ENCODE assay signal across 8 cellular contexts in genomic region chr22:41285441-41285819, GRCh38. TPM values are rescaled to one million over a fixed set of nuclear protein-coding genes. Genes with fewer than 3 reads are reported as not detected.
DNase-seq lines count a peak whose midpoint lies in the region; ATAC-seq, FAIRE-seq and TF ChIP-seq lines count a peak whose summit lies in the region.

No MANE protein-coding gene starts in this region.

- H3K9me3 ChIP-seq in OCI-LY7 (ENCODE audit: low read length), result no peaks in the 10 kb centered on the region

- H3K36me3 ChIP-seq in OCI-LY7 (ENCODE audit: insufficient read depth, low read length), result peaks cover 46% of the 10 kb centered on the region

- BruUV-seq in OCI-LY7 (replicated peaks; lab: Mats Ljungman, UMichigan), result no TSS peak

- DNase-seq in GM12891 (ENCODE audit: insufficient read length, low spot score) (peak; percentile 69), OCI-LY7 (ENCODE audit: low spot score) (peak; percentile 58), fibroblast of gingiva (ENCODE audit: low read depth) (peak; percentile 82), natural killer cell (peak; percentile 70)
- peak; percentile 90 to 93 for DNase-seq in activated T-cell treated with anti-CD3 and anti-CD28 coated beads, Interleukin-2, amount 50 U/mL, for 48 hours
- DNase-seq in stimulated activated naive B cell treated with anti-CD40 and anti-IgM and Interleukin-4, amounts not matched to agents 10 μg/mL and 1 μg/mL and 100 μg/mL, for 72 hours, result peak; percentile 78

- peak overlapping the region; percentile 70 for H3K27ac ChIP-seq in OCI-LY7 (ENCODE audit: low read depth, low read length, poor library complexity, severe bottlenecking)

- no peaks in the 10 kb centered on the region for H3K27me3 Mint-ChIP-seq in natural killer cell (ENCODE audit: low read depth in 2 of 2)
- no peaks in the 10 kb centered on the region for H3K27me3 Mint-ChIP-seq in stimulated activated naive B cell treated with anti-CD40 and anti-IgM and Interleukin-4, amounts not matched to agents 10 μg/mL and 1 μg/mL and 100 μg/mL, for 72 hours

- H3K79me2 ChIP-seq in OCI-LY7 (ENCODE audit: insufficient read depth, low read depth, low read length), result peaks cover 50% of the 10 kb centered on the region

- TF ChIP-seq CTCF in OCI-LY7 (conservative IDR thresholded peaks at IDR 0.05; ENCODE audit: low read length), result no peak
- TF ChIP-seq CTCF in natural killer cell (IDR thresholded peaks at IDR 0.05), result no peak

- peak overlapping the region; percentile 93 for H3K4me3 Mint-ChIP-seq in natural killer cell
- peak overlapping the region; percentile 91 for H3K4me3 Mint-ChIP-seq in stimulated activated naive B cell treated with anti-CD40 and anti-IgM and Interleukin-4, amounts not matched to agents 10 μg/mL and 1 μg/mL and 100 μg/mL, for 72 hours

- peak overlapping the region; percentile 57; the same call in 1 of the 2 replicates for H2AFZ ChIP-seq in OCI-LY7 (ENCODE audit: low read length)

- no peaks in the 10 kb centered on the region for H3K9me2 ChIP-seq in OCI-LY7 (ENCODE audit: insufficient read depth, low read length)

- peak overlapping the region; percentile 92 for H3K4me2 ChIP-seq in OCI-LY7 (ENCODE audit: low read length)

- H3K36me3 Mint-ChIP-seq in natural killer cell, result no peaks in the 10 kb centered on the region
- peaks cover 10 to 17% of the 10 kb centered on the region in 2 donors for H3K36me3 Mint-ChIP-seq in stimulated activated naive B cell treated with anti-CD40 and anti-IgM and Interleukin-4, amounts not matched to agents 10 μg/mL and 1 μg/mL and 100 μg/mL, for 72 hours

- no peaks in the 10 kb centered on the region for H3K9me3 Mint-ChIP-seq in natural killer cell
- H3K9me3 Mint-ChIP-seq in stimulated activated naive B cell treated with anti-CD40 and anti-IgM and Interleukin-4, amounts not matched to agents 10 μg/mL and 1 μg/mL and 100 μg/mL, for 72 hours, result no peaks in the 10 kb centered on the region

- CTCF ChIA-PET in OCI-LY7 (lab: Charles Lee; ENCODE audit: unreplicated experiment), result no interaction called here

- no peak for TF ChIP-seq POLR2A in GM12891 (IDR thresholded peaks at IDR 0.05; ENCODE audit: low read depth, low read length)

- peaks cover 27% of the 10 kb centered on the region for H3K4me1 ChIP-seq in OCI-LY7 (ENCODE audit: insufficient read depth, low read length, poor library complexity, severe bottlenecking)

- peak; percentile 3 for ATAC-seq in HG03108 (IDR thresholded peaks at IDR 0.05; ENCODE audit: unreplicated experiment)
- peak; percentile 32 to 61 (median 42) for ATAC-seq in natural killer cell
- peak; percentile 44 to 53 for ATAC-seq in stimulated activated naive B cell treated with anti-CD40 and anti-IgM and Interleukin-4, amounts not matched to agents 10 μg/mL and 1 μg/mL and 100 μg/mL, for 72 hours (replicated peaks)
- ATAC-seq in GM21423 (IDR thresholded peaks at IDR 0.05; ENCODE audit: unreplicated experiment), result no peak

- H3K4me1 Mint-ChIP-seq in natural killer cell, result peaks cover 27 to 42% of the 10 kb centered on the region in 2 donors
- peaks cover 11 to 23% of the 10 kb centered on the region in 2 donors for H3K4me1 Mint-ChIP-seq in stimulated activated naive B cell treated with anti-CD40 and anti-IgM and Interleukin-4, amounts not matched to agents 10 μg/mL and 1 μg/mL and 100 μg/mL, for 72 hours

- H4K20me1 ChIP-seq in OCI-LY7 (ENCODE audit: insufficient read depth, low read length), result peaks cover 5% of the 10 kb centered on the region; the same call in 1 of the 2 replicates

- intact Hi-C loops in OCI-LY7 (cut with micrococcal nuclease; ENCODE audit: unreplicated experiment), result loop anchor here (5.0 kb wide), 1 partner anchor 162 kb away; the partner anchor contains the start of gene TOB2
- intact Hi-C loops in natural killer cell (cut with micrococcal nuclease), result loop anchor here (1.0 to 10.0 kb wide), 2 partner anchors 81 to 96 kb away; partner anchors contain the start of genes L3MBTL2 and TEF

- peak overlapping the region; percentile 95 for H3K4me3 ChIP-seq in OCI-LY7 (ENCODE audit: low read depth, low read length, poor library complexity, severe bottlenecking)

- POLR2A ChIA-PET in OCI-LY7 (lab: Charles Lee), result interaction anchor here (1.5 to 1.7 kb wide), 2 partner anchors 16 to 48 kb away, joined by 3 to 7 read pairs; partner anchors contain the start of gene ZC3H7B

- H3K27ac Mint-ChIP-seq in natural killer cell, result peak overlapping the region; percentile 96
- H3K27ac Mint-ChIP-seq in stimulated activated naive B cell treated with anti-CD40 and anti-IgM and Interleukin-4, amounts not matched to agents 10 μg/mL and 1 μg/mL and 100 μg/mL, for 72 hours, result peak overlapping the region; percentile 96

- FAIRE-seq in GM12891 (lab: Jason Lieb, UNC), result peak; percentile 73

TF ChIP-seq in GM12891, 5 proteins besides CTCF, POLR2A, EP300 and RAD21:
- TF ChIP-seq POLR2AphosphoS5 (IDR thresholded peaks at IDR 0.05; ENCODE audit: low read depth, low read length) (peak; percentile 44; the same call in 1 of the 2 replicates), PAX5 (IDR thresholded peaks at IDR 0.05; ENCODE audit: insufficient read depth, low read length, severe bottlenecking) (no peak), TAF1 (IDR thresholded peaks at IDR 0.05; ENCODE audit: low read depth, low read length) (peak; percentile 47; the same call in 1 of the 2 replicates), POU2F2 (IDR thresholded peaks at IDR 0.05; ENCODE audit: low read depth, low read length) (peak; percentile 85; the same call in 1 of the 2 replicates), SPI1 (IDR thresholded peaks at IDR 0.05; ENCODE audit: low read depth, low read length) (no peak)

RNA-seq across cellular contexts. Expression of gene RANGAP1, which starts 0.6 kb away (rescaled TPM):
- polyA plus RNA-seq in GM12891 (2012; ENCODE audit: low read depth, missing spikeins), result 48.9 TPM
- total RNA-seq in OCI-LY7 (2014; rRNA removed; shearing (Covaris generic)), result 81.7 and 108 TPM in 2 replicates
- 119 and 128 TPM in 2 replicates for total RNA-seq in OCI-LY7 (2022)
- total RNA-seq in natural killer cell, result 10 to 100 TPM; 44.0 to 54.2 (median 54.0) TPM

RNA-seq across cellular contexts. Expression of gene ZC3H7B, which starts 15.9 kb away (rescaled TPM):
- 23.7 TPM for polyA plus RNA-seq in GM12891 (2012; ENCODE audit: low read depth, missing spikeins)
- 42.4 and 46.7 TPM in 2 replicates for total RNA-seq in OCI-LY7 (2014; rRNA removed; shearing (Covaris generic))
- total RNA-seq in OCI-LY7 (2022) (55.1 and 56.3 TPM in 2 replicates), natural killer cell (10 to 100 TPM; 33.9 to 40.3 (median 38.3) TPM)

RNA-seq across cellular contexts. Expression of gene CHADL, which starts 44.7 kb away (rescaled TPM):
- polyA plus RNA-seq in GM12891 (2012; ENCODE audit: low read depth, missing spikeins), result not detected
- total RNA-seq in OCI-LY7 (2014; rRNA removed; shearing (Covaris generic)), result 0.26 and 0.60 TPM in 2 replicates
- 0.42 TPM in 1 of 2 replicates, not detected in the other for total RNA-seq in OCI-LY7 (2022)
- 1 to 10 TPM in 1 of 3 donors, under 1 TPM in 2; 0.35 to 1.2 (median 0.36) TPM for total RNA-seq in natural killer cell
